ENCODE assay signal across 16 cellular contexts in genomic region chr12:2339022-2339431, GRCh38.
A peak's percentile ranks its signal among the peaks of the same experiment; 100 is the strongest.
DNase-seq lines count a peak whose midpoint lies in the region; ATAC-seq, FAIRE-seq and TF ChIP-seq lines count a peak whose summit lies in the region.
"Had no signal": no experiment of that assay in that cellular context is flagged by ENCODE, and none has a peak within 500 bp of the region (broad histone marks: within the 10 kb centered on the region; RNA-seq: fewer than 3 reads in every experiment).

No MANE protein-coding gene starts in this region.

- H3K4me3 ChIP-seq in AG04449 (ENCODE audit: low read depth, low read length) = no peak overlapping the region
- H3K4me3 ChIP-seq in astrocyte of the spinal cord (ENCODE audit: low read depth, low read length) = no peak overlapping the region
- H3K4me3 ChIP-seq in left lung = no peak overlapping the region
- no peak overlapping the region for H3K4me3 ChIP-seq in coronary artery
- H3K4me3 ChIP-seq: BLaER1 had no signal

- peak; percentile 12 for ATAC-seq in left lung
- ATAC-seq: activated CD4-positive, alpha-beta T cell treated with anti-CD3 and anti-CD28 coated beads for 36 hours had no signal

- intact Hi-C loops in left lung (cut with DNase I) = no loop called here

- in situ Hi-C loops in astrocyte of the spinal cord (cut with HindIII; ENCODE audit: low sequenced_read_pairs) = no loop called here

- no peaks in the 10 kb centered on the region for H3K36me3 ChIP-seq in left lung
- H3K36me3 ChIP-seq: BLaER1, neutrophil had no signal

- peaks cover 7 to 85% of the 10 kb centered on the region in 2 donors for H3K4me1 ChIP-seq in left lung

- H3K9me3 ChIP-seq in left lung = no peaks in the 10 kb centered on the region
- H3K9me3 ChIP-seq: BLaER1, neutrophil had no signal

- FAIRE-seq in HTR-8/SVneo (lab: Jason Lieb, UNC) = peak; percentile 13
- FAIRE-seq: H1 had no signal

- CTCF ChIA-PET in AG04449 (lab: Yijun Ruan, JAX) (interaction anchor here (0.7 to 0.9 kb wide), 2 partner anchors 18 to 32 kb away, joined by 3 read pairs; no protein-coding TSS in a partner anchor), GM10248 (lab: Yijun Ruan, JAX) (interaction anchor here (1.4 to 1.5 kb wide), 4 partner anchors 17 to 39 kb away, joined by 3 to 4 read pairs (median 4); no protein-coding TSS in a partner anchor)

- DNase-seq in AG04449 (ENCODE audit: low read depth, low spot score) (peak; percentile 45), HTR-8/SVneo (ENCODE audit: insufficient read length, low spot score) (no peak), astrocyte of the spinal cord (ENCODE audit: low read depth, low spot score) (peak; percentile 82), left lung (no peak), NCI-H2081 (lab: John Stamatoyannopoulos, UW) (no peak), coronary artery (ENCODE audit: low spot score) (no peak), GM10248 (ENCODE audit: extremely low spot score) (no peak)
- DNase-seq in activated naive CD4-positive, alpha-beta T cell treated with anti-CD3 and anti-CD28 coated beads, Interleukin-2, amount 50 U/mL, for 16 hours = no peak
- DNase-seq: activated CD4-positive, alpha-beta T cell treated with anti-CD3 and anti-CD28 coated beads for 36 hours; activated naive CD4-positive, alpha-beta T cell treated with anti-CD3 and anti-CD28 coated beads for 36 hours; effector memory CD4-positive, alpha-beta T cell; NCI-H345; stimulated activated CD4-positive, alpha-beta T cell treated with anti-CD3 and anti-CD28 coated beads, Interleukin-4, amount 100 ng/mL, for 4 hours had no signal

- TF ChIP-seq CTCF in AG04449 (IDR thresholded peaks at IDR 0.05; ENCODE audit: insufficient read depth, low read length, missing control alignments) = no peak
- TF ChIP-seq CTCF in astrocyte of the spinal cord (IDR thresholded peaks at IDR 0.05; ENCODE audit: low read depth, low read length) = no peak
- no peak for TF ChIP-seq CTCF in left lung (IDR thresholded peaks at IDR 0.05)
- TF ChIP-seq CTCF in coronary artery (IDR thresholded peaks at IDR 0.05) = no peak
- no peak for TF ChIP-seq CTCF in GM10248 (IDR thresholded peaks at IDR 0.05; ENCODE audit: control extremely low read depth, extremely low read depth, low read depth, missing control alignments)

- no peaks in the 10 kb centered on the region for H3K27me3 ChIP-seq in left lung
- H3K27me3 ChIP-seq: BLaER1, neutrophil had no signal

- peak overlapping the region in 1 of 2 donors; percentile 5 for H3K27ac ChIP-seq in left lung
- peak overlapping the region in 1 of 2 donors; percentile 92 for H3K27ac ChIP-seq in coronary artery
- H3K27ac ChIP-seq: BLaER1, neutrophil had no signal

- POLR2A ChIA-PET in AG04449 (lab: Yijun Ruan, JAX) (interaction anchor here (0.6 kb wide), 1 partner anchor 9 kb away, joined by 3 read pairs; no protein-coding TSS in a partner anchor), GM10248 (lab: Yijun Ruan, JAX) (no interaction called here)

Comparison
In these comparisons a context has a peak if more than half of its experiments do, and no peak if none do; other contexts are left out.
1. DNase-seq: peak in AG04449 (single experiment) and astrocyte of the spinal cord (single experiment); none in HTR-8/SVneo (single experiment), left lung (0 of 2), activated naive CD4-positive, alpha-beta T cell treated with anti-CD3 and anti-CD28 coated beads, Interleukin-2, amount 50 U/mL, for 16 hours (single experiment), NCI-H2081 (0 of 2), coronary artery (single experiment) and GM10248 (single experiment).